1 cellular context compared by ENCODE assay signal in genomic region chr6:113969888-113970807, GRCh38.
TF ChIP-seq lines count a peak whose summit lies in the region.

No MANE protein-coding gene starts in this region.

TF ChIP-seq in K562, 482 proteins besides CTCF, POLR2A, EP300 and RAD21 (continued from another document and continues in another):
- TF ChIP-seq SAFB2 (IDR thresholded peaks at IDR 0.05; ENCODE audit: borderline replicate concordance, low read depth, low read length, severe bottlenecking) (no peak), ZNF318 (IDR thresholded peaks at IDR 0.05; ENCODE audit: borderline replicate concordance in 1 of 2, low read depth in 1 of 2) (no peak), HMGXB4 (CRISPR knock-in tag; IDR thresholded peaks at IDR 0.05) (0 out of 2 replicates have a peak, but pooled peaks have one; percentile 1), ZNF224 (CRISPR knock-in tag; IDR thresholded peaks at IDR 0.05) (no peak), DEAF1 (CRISPR knock-in tag; IDR thresholded peaks at IDR 0.05) (no peak), ZBTB33 (CRISPR knock-in tag; IDR thresholded peaks at IDR 0.05) (no peak), PRDM10 (IDR thresholded peaks at IDR 0.05; ENCODE audit: partially characterized antibody) (peak; percentile 39), HDAC1 (IDR thresholded peaks at IDR 0.05) (0 out of 4 replicates have a peak, but pooled peaks of 1 of the 2 experiments have one; percentile 36), ZNF197 (CRISPR knock-in tag; IDR thresholded peaks at IDR 0.05; ENCODE audit: low read depth) (no peak), NELFE (IDR thresholded peaks at IDR 0.05; ENCODE audit: insufficient read depth, insufficient read length) (no peak), SPI1 (IDR thresholded peaks at IDR 0.05; ENCODE audit: borderline replicate concordance, low read depth, low read length) (peak; percentile 65; the same call in 1 of the 2 replicates), MLLT1 (IDR thresholded peaks at IDR 0.05) (no peak), RBBP5 (IDR thresholded peaks at IDR 0.05; ENCODE audit: borderline replicate concordance, insufficient read depth, low read length, poor library complexity, severe bottlenecking) (peak; percentile 85), ZNF695 (CRISPR knock-in tag; IDR thresholded peaks at IDR 0.05) (no peak), PRPF4 (IDR thresholded peaks at IDR 0.05; ENCODE audit: insufficient read depth, low read depth, low read length, poor library complexity, severe bottlenecking) (no peak), U2AF2 (optimal IDR thresholded peaks at IDR 0.05; ENCODE audit: low read depth, low read length) (no peak), COPS2 (conservative IDR thresholded peaks at IDR 0.05) (no peak), SMARCE1 (IDR thresholded peaks at IDR 0.05) (peak; percentile 41; the same call in 1 of the 2 replicates), U2AF1 (optimal IDR thresholded peaks at IDR 0.05; ENCODE audit: low read depth, low read length) (no peak), SREBF1 (IDR thresholded peaks at IDR 0.05; ENCODE audit: borderline replicate concordance, low read depth, low read length) (no peak), CREB1 (IDR thresholded peaks at IDR 0.05) (no peak), CREB1 (CRISPR knock-in tag; IDR thresholded peaks at IDR 0.05) (0 out of 2 replicates have a peak, but pooled peaks have one; percentile 18), HDAC8 (tag; IDR thresholded peaks at IDR 0.05) (no peak), HMGN3 (IDR thresholded peaks at IDR 0.05; ENCODE audit: borderline replicate concordance, extremely low read depth, insufficient read length, low read depth, low read length) (no peak)
